In genomic region chr1:195715652-195716051, GRCh38 we compare ENCODE assay signal across 2 cellular contexts.
TF ChIP-seq lines count a peak whose summit lies in the region.

No MANE protein-coding gene starts in this region.

TF ChIP-seq in A549, 52 proteins besides CTCF, POLR2A, EP300 and RAD21 (continued from another document):
- no peak for TF ChIP-seq POLR2AphosphoS2 (conservative IDR thresholded peaks at IDR 0.05; ENCODE audit: low read length)
- TF ChIP-seq FOSB (CRISPR knock-in tag; IDR thresholded peaks at IDR 0.05) = no peak
- TF ChIP-seq PBX3 (IDR thresholded peaks at IDR 0.05) = no peak
- TF ChIP-seq ATOH8 (CRISPR knock-in tag; IDR thresholded peaks at IDR 0.05; ENCODE audit: low read depth) = no peak
- no peak for TF ChIP-seq HES2 (IDR thresholded peaks at IDR 0.05)

TF ChIP-seq in IMR-90, 13 proteins besides CTCF, POLR2A, EP300 and RAD21 (continued from another document):
- TF ChIP-seq CEBPB (IDR thresholded peaks at IDR 0.05; ENCODE audit: low read depth, low read length) (no peak), MAZ (IDR thresholded peaks at IDR 0.05; ENCODE audit: borderline replicate concordance, low read depth, low read length) (no peak), RCOR1 (IDR thresholded peaks at IDR 0.05; ENCODE audit: insufficient replicate concordance, low read length) (no peak), SMC3 (IDR thresholded peaks at IDR 0.05; ENCODE audit: low read depth, low read length) (no peak), MXI1 (IDR thresholded peaks at IDR 0.05; ENCODE audit: borderline replicate concordance, low read depth, low read length) (no peak), MAFK (IDR thresholded peaks at IDR 0.05; ENCODE audit: low read depth, low read length) (no peak), USF2 (IDR thresholded peaks at IDR 0.05; ENCODE audit: low read depth, low read length) (no peak), BHLHE40 (IDR thresholded peaks at IDR 0.05; ENCODE audit: low read depth, low read length) (no peak)
TF ChIP-seq in IMR-90: peak in this region for 0.
